Comparison of ENCODE assay signal across 8 cellular contexts in the genomic region with DNA sequence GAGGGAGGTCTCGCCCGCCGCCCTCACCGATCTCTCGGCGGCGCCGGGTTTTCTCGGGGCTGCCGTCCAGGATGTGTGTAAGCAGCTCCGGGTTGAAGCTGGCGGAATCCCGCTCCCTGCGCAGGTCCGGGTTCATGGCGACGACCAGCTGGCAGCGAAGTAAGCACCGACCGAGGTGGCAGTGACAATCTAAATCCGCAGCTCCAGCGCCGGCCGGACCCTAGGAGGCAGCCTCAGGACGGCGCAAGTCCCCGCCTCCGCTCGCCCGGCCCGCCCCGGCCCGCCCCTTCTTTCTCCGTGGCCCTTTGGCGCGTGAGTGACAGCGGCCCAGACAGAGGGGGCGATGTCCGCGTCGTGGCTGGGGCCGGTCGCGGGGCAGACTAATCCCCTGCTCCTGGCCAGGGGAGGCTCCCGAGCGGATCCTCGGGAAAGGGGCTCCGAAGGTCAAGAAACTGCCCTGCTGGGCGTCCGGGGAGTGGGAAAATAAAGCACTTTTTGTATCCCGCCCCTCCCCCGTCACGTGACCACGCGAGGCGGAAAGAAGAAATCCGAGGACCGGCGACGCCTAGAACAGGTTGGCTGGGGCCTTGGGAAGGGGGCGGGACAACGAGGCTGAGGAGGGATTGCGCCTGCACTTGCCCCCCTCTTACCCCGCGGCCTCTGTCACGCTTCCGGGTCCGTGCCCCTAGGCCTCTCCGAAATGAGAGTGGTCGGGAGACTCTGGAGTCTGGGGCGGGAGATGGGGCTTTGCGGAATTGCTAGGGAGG. TPM values are rescaled to one million over a fixed set of nuclear protein-coding genes. Genes with fewer than 3 reads are reported as not detected.
DNase-seq lines count a peak whose midpoint lies in the region; ATAC-seq, FAIRE-seq and TF ChIP-seq lines count a peak whose summit lies in the region.

Gene ACOX1, minus strand, starts transcription at position 229 of the 767 bp plus-strand sequence. Its CDS starts 93 bp downstream, at position 136.
A gene with protein sequence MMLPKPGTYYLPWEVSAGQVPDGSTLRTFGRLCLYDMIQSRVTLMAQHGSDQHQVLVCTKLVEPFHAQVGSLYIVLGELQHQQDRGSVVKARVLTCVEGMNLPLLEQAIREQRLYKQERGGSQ (plus strand): TSS at position 303 of the 767 bp plus-strand sequence. CDS start 6,953 bp downstream, outside the sequence.

- DNase-seq in 8988T (peak; percentile 44), NCI-H2107 treated with DMSO at 0.1 percent for 48 hours (lab: John Stamatoyannopoulos, UW; ENCODE audit: unreplicated experiment) (peak; percentile 92), body of pancreas (peak; percentile 98 to 99 (median 98)), iPS DF 19.7 (ENCODE audit: low read depth, low spot score) (peak; percentile 78), sigmoid colon (peak; percentile 99)

- TF ChIP-seq POLR2A in body of pancreas (IDR thresholded peaks at IDR 0.05) (peak; percentile 93 to 98 (median 98)), sigmoid colon (IDR thresholded peaks at IDR 0.05) (peak; percentile 90 to 91)

- intact Hi-C loops in body of pancreas (cut with DNase I) (no loop called here), sigmoid colon (cut with DNase I) (loop anchor here (2.0 kb wide), 1 partner anchor 74 kb away; the partner anchor contains the start of gene MRPL38)

- H3K9me3 ChIP-seq in body of pancreas: no peaks in the 10 kb centered on the region
- H3K9me3 ChIP-seq in sigmoid colon: no peaks in the 10 kb centered on the region

- WGBS in body of pancreas, 2 donors: 0 to 2% methylated on average over 19 to 72 of the region's 72 CpGs
- 0% methylated on average over 72 of the region's 72 CpGs for WGBS in sigmoid colon, 2 donors

- peak in 6 of 7 experiments; percentile 29 to 56 (median 42) for TF ChIP-seq CTCF in body of pancreas (IDR thresholded peaks at IDR 0.05)
- TF ChIP-seq CTCF in sigmoid colon (IDR thresholded peaks at IDR 0.05): peak in 3 of 4 experiments; percentile 32 to 50 (median 35)

- no peaks in the 10 kb centered on the region for H3K36me3 ChIP-seq in body of pancreas (replicated peaks in 1 of 2; ENCODE audit: insufficient read depth in 1 of 2, low read depth in 2 of 2)
- H3K36me3 ChIP-seq in sigmoid colon: no peaks in the 10 kb centered on the region

- H3K4me1 ChIP-seq in body of pancreas (peaks cover 78% of the 10 kb centered on the region), sigmoid colon (peaks cover 0 to 40% (median 32%) of the 10 kb centered on the region in 4 donors)

- peak; percentile 52 for FAIRE-seq in TTC549 (lab: Jason Lieb, UNC)

- H3K27ac ChIP-seq in body of pancreas: peak within 1 kb of the TSS; percentile 97 to 99 (median 98)
- H3K27ac ChIP-seq in sigmoid colon: peak within 1 kb of the TSS; percentile 96 to 99 (median 96)

- peak within 1 kb of the TSS; percentile 69 to 74 for H3K4me3 ChIP-seq in body of pancreas
- peak within 1 kb of the TSS; percentile 54 to 85 (median 80) for H3K4me3 ChIP-seq in sigmoid colon

- peak; percentile 71 for ATAC-seq in GM18519 (IDR thresholded peaks at IDR 0.05; ENCODE audit: low FRiP score, unreplicated experiment)
- ATAC-seq in HG03060 (IDR thresholded peaks at IDR 0.05; ENCODE audit: low read depth, unreplicated experiment): peak; percentile 76
- peak; percentile 87 for ATAC-seq in body of pancreas

- TF ChIP-seq EP300 in sigmoid colon (IDR thresholded peaks at IDR 0.05): no peak

- H3K27me3 ChIP-seq in body of pancreas (no peaks in the 10 kb centered on the region), sigmoid colon (no peaks in the 10 kb centered on the region)

RNA-seq across cellular contexts. Expression of gene ACOX1, which starts in this region (rescaled TPM):
- 10 to 100 TPM; 69.0 to 77.1 TPM for total RNA-seq in body of pancreas
- total RNA-seq in sigmoid colon: 10 to 100 TPM; 32.7 to 38.9 (median 36.5) TPM
- polyA plus RNA-seq in sigmoid colon: 10 to 100 TPM; 31.3 to 93.2 (median 32.4) TPM

RNA-seq across cellular contexts. Expression of the second gene that starts in this region (rescaled TPM):
- 1 to 10 TPM; 6.5 to 9.2 TPM for total RNA-seq in body of pancreas
- 10 to 100 TPM in 1 of 4 donors, 1 to 10 TPM in 3; 5.3 to 14.8 (median 7.8) TPM for total RNA-seq in sigmoid colon
- 10 to 100 TPM; 30.5 to 78.8 (median 57.1) TPM for polyA plus RNA-seq in sigmoid colon

Comparison
In these comparisons a context has a peak if more than half of its experiments do, and no peak if none do; other contexts are left out.
1. Peak in every context shown above with its lines: DNase-seq, ATAC-seq, H3K4me3 ChIP-seq and H3K27ac ChIP-seq.
2. DNase-seq: peak in every context shown above with its lines; median percentile 99 in sigmoid colon; 98 in body of pancreas; 92 in NCI-H2107 treated with DMSO at 0.1 percent for 48 hours; 78 in iPS DF 19.7; 44 in 8988T.